8 cellular contexts compared by ENCODE assay signal in genomic region chr11:67507242-67507890, GRCh38. TPM values are rescaled to one million over a fixed set of nuclear protein-coding genes. Genes with fewer than 3 reads are reported as not detected.
DNase-seq lines count a peak whose midpoint lies in the region; TF ChIP-seq lines count a peak whose summit lies in the region.

No MANE protein-coding gene starts in this region.

- H3K4me3 ChIP-seq in left ventricle myocardium inferior (peak overlapping the region; percentile 97), prostate gland (peak overlapping the region; percentile 71 to 74)

- no peaks in the 10 kb centered on the region for H3K27me3 Mint-ChIP-seq in activated naive CD8-positive, alpha-beta T cell

- H3K27me3 ChIP-seq in left ventricle myocardium inferior (ENCODE audit: low read depth) (peaks cover 5% of the 10 kb centered on the region), prostate gland (replicated peaks; ENCODE audit: insufficient read depth) (no peaks in the 10 kb centered on the region)

- H3K4me3 Mint-ChIP-seq in activated naive CD8-positive, alpha-beta T cell = peak overlapping the region; percentile 89

- no peak for TF ChIP-seq CTCF in left ventricle myocardium inferior (IDR thresholded peaks at IDR 0.05; ENCODE audit: borderline replicate concordance)
- no peak for TF ChIP-seq CTCF in prostate gland (IDR thresholded peaks at IDR 0.05)
- TF ChIP-seq CTCF in GM13976 (IDR thresholded peaks at IDR 0.05; ENCODE audit: borderline replicate concordance, control extremely low read depth, extremely low read depth, insufficient read depth, missing control alignments) = no peak

- no peaks in the 10 kb centered on the region for H3K9me3 ChIP-seq in KOPT-K1 (ENCODE audit: insufficient read depth, low read length, poor library complexity, severe bottlenecking)
- H3K9me3 ChIP-seq in left ventricle myocardium inferior (replicated peaks) = no peaks in the 10 kb centered on the region
- H3K9me3 ChIP-seq in prostate gland = no peaks in the 10 kb centered on the region

- intact Hi-C loops in left ventricle myocardium inferior (cut with micrococcal nuclease) = loop anchor here (10.0 kb wide), 1 partner anchor 113 kb away; the partner anchor contains the start of gene RAD9A
- intact Hi-C loops in prostate gland (cut with DNase I) = loop anchor here (5.0 to 10.0 kb wide), 2 partner anchors 105 to 153 kb away; partner anchors contain the start of genes POLD4, PPP1CA and TBC1D10C

- no peak for TF ChIP-seq POLR2A in prostate gland (IDR thresholded peaks at IDR 0.05)

- peaks cover 31% of the 10 kb centered on the region for H3K4me1 Mint-ChIP-seq in activated naive CD8-positive, alpha-beta T cell (ENCODE audit: low read depth)

- peak overlapping the region; percentile 82 for H3K27ac ChIP-seq in KOPT-K1 (ENCODE audit: low read depth, low read length, poor library complexity, severe bottlenecking)
- peak overlapping the region; percentile 100 for H3K27ac ChIP-seq in left ventricle myocardium inferior (replicated peaks)
- peak overlapping the region; percentile 97 to 98 for H3K27ac ChIP-seq in prostate gland

- H3K36me3 ChIP-seq in KOPT-K1 (ENCODE audit: insufficient read depth, low read length) (no peaks in the 10 kb centered on the region), left ventricle myocardium inferior (peaks cover 11% of the 10 kb centered on the region), prostate gland (no peaks in the 10 kb centered on the region)

- peaks cover 3% of the 10 kb centered on the region for H3K36me3 Mint-ChIP-seq in activated naive CD8-positive, alpha-beta T cell

- H3K4me1 ChIP-seq in left ventricle myocardium inferior = peaks cover 58% of the 10 kb centered on the region
- H3K4me1 ChIP-seq in prostate gland (replicated peaks) = peaks cover 9% of the 10 kb centered on the region

- H3K9me3 Mint-ChIP-seq in activated naive CD8-positive, alpha-beta T cell (ENCODE audit: low read depth) = no peaks in the 10 kb centered on the region

- DNase-seq in Daoy (ENCODE audit: low read depth) (peak; percentile 84), left ventricle myocardium inferior (peak; percentile 68), prostate gland (ENCODE audit: low spot score) (peak; percentile 63), GM13976 (ENCODE audit: low spot score) (no peak), KBM-7 (no peak)
- DNase-seq in activated CD4-positive, CD25-positive, alpha-beta regulatory T cell treated with anti-CD3 and anti-CD28 coated beads, Interleukin-2, amount 50 U/mL, for 72 hours = no peak

- WGBS in prostate gland = 29% methylated on average over 34 of the region's 34 CpGs

- H3K27ac Mint-ChIP-seq in activated naive CD8-positive, alpha-beta T cell = peak overlapping the region; percentile 54

- in situ Hi-C loops in GM13976 (cut with MboI; ENCODE audit: low sequenced_read_pairs, unreplicated experiment) = loop anchor here (10.0 kb wide), 1 partner anchor 123 kb away; no protein-coding TSS in a partner anchor
- in situ Hi-C loops in KBM-7 (cut with MboI; ENCODE audit: low pct_unique_long_range_greater_than_20kb, low sequenced_read_pairs) = no loop called here

RNA-seq across cellular contexts. Expression of gene CDK2AP2, which starts 0.6 kb away (rescaled TPM):
- 37.7 and 43.0 TPM in 2 replicates for total RNA-seq in Daoy (2014; rRNA removed; shearing (Covaris generic))
- total RNA-seq in left ventricle myocardium inferior = 66.1 TPM
- 10 to 100 TPM; 57.1 to 91.9 TPM for total RNA-seq in prostate gland

RNA-seq across cellular contexts. Expression of gene PITPNM1, which starts 2.2 kb away (rescaled TPM):
- 24.6 and 32.1 TPM in 2 replicates for total RNA-seq in Daoy (2014; rRNA removed; shearing (Covaris generic))
- 36.6 TPM for total RNA-seq in left ventricle myocardium inferior
- total RNA-seq in prostate gland = 10 to 100 TPM; 19.3 to 26.9 TPM

RNA-seq across cellular contexts. Expression of gene CABP2, which starts 15.9 kb away (rescaled TPM):
- total RNA-seq in Daoy (2014; rRNA removed; shearing (Covaris generic)) = not detected in 2 replicates
- total RNA-seq in left ventricle myocardium inferior (not detected), prostate gland (not detected)

RNA-seq across cellular contexts. Expression of gene AIP, which starts 24.5 kb away (rescaled TPM):
- 69.5 and 78.5 TPM in 2 replicates for total RNA-seq in Daoy (2014; rRNA removed; shearing (Covaris generic))
- total RNA-seq in left ventricle myocardium inferior = 55.3 TPM
- total RNA-seq in prostate gland = 10 to 100 TPM; 63.7 to 93.7 TPM

RNA-seq across cellular contexts. Expression of gene TMEM134, which starts 38.3 kb away (rescaled TPM):
- 9.4 and 36.5 TPM in 2 replicates for total RNA-seq in Daoy (2014; rRNA removed; shearing (Covaris generic))
- total RNA-seq in left ventricle myocardium inferior (87.5 TPM), prostate gland (100 to 1,000 TPM; 106 to 402 TPM)

Comparison
In these comparisons a context has a peak if more than half of its experiments do, and no peak if none do; other contexts are left out.
1. DNase-seq: peak in Daoy (single experiment), left ventricle myocardium inferior (single experiment) and prostate gland (single experiment); none in GM13976 (single experiment), KBM-7 (single experiment) and activated CD4-positive, CD25-positive, alpha-beta regulatory T cell treated with anti-CD3 and anti-CD28 coated beads, Interleukin-2, amount 50 U/mL, for 72 hours (single experiment).
2. Peak in every context shown above with its lines, with median percentiles within 50 percentile points of each other: H3K27ac ChIP-seq.